1 cellular context compared by ENCODE assay signal in the genomic region with DNA sequence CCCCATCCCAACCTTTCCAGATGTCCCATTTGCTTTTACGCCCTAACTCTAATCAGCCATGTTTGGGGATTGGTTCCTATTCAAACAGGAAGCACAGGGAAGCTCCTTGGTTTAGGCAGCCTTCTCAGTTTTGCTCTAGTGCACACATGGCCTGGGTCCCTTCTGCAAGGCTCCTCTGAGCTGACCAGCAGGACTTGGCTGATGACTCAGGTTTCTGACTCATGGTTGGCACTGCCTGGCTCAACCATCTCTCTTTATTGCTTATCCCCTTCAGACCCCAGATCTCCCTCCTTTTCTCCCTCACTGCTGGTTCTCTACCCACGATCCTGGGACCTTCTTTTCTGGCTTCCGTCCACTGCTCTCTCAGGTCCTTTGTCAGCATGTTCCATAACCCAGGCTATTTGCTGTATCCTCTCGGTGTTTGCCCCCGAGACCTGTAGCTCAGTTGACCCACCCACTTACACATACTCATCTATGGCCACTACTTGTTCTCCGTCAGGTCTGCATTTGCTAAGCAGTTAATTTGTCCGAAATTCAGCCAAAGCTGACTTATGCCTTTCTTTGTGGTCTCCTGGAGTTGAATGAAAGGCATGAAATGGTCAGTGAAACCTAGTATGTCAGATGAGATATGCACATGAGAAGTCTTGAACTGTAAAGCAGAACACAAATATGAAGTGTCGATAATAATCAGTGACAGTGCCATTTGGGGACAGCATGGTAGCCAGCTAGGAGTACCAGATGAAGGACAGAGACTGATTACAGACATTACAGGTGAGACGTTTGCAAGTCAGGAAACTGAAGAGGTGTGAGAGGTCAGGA.
TF ChIP-seq lines count a peak whose summit lies in the region.

No MANE protein-coding gene starts in this region.

TF ChIP-seq in WTC11, 78 proteins besides CTCF, POLR2A, EP300 and RAD21 (continued from another document):
- TF ChIP-seq, protein P1, sequence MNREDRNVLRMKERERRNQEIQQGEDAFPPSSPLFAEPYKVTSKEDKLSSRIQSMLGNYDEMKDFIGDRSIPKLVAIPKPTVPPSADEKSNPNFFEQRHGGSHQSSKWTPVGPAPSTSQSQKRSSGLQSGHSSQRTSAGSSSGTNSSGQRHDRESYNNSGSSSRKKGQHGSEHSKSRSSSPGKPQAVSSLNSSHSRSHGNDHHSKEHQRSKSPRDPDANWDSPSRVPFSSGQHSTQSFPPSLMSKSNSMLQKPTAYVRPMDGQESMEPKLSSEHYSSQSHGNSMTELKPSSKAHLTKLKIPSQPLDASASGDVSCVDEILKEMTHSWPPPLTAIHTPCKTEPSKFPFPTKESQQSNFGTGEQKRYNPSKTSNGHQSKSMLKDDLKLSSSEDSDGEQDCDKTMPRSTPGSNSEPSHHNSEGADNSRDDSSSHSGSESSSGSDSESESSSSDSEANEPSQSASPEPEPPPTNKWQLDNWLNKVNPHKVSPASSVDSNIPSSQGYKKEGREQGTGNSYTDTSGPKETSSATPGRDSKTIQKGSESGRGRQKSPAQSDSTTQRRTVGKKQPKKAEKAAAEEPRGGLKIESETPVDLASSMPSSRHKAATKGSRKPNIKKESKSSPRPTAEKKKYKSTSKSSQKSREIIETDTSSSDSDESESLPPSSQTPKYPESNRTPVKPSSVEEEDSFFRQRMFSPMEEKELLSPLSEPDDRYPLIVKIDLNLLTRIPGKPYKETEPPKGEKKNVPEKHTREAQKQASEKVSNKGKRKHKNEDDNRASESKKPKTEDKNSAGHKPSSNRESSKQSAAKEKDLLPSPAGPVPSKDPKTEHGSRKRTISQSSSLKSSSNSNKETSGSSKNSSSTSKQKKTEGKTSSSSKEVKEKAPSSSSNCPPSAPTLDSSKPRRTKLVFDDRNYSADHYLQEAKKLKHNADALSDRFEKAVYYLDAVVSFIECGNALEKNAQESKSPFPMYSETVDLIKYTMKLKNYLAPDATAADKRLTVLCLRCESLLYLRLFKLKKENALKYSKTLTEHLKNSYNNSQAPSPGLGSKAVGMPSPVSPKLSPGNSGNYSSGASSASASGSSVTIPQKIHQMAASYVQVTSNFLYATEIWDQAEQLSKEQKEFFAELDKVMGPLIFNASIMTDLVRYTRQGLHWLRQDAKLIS (CRISPR knock-in tag; IDR thresholded peaks at IDR 0.05; ENCODE audit: borderline replicate concordance), result no peak
- TF ChIP-seq MXD4 (CRISPR knock-in tag; IDR thresholded peaks at IDR 0.05; ENCODE audit: borderline replicate concordance) (no peak), GTF2I (CRISPR knock-in tag; conservative IDR thresholded peaks at IDR 0.05) (no peak), ZNF138 (CRISPR knock-in tag; conservative IDR thresholded peaks at IDR 0.05) (no peak), FOXJ3 (CRISPR knock-in tag; IDR thresholded peaks at IDR 0.05; ENCODE audit: borderline replicate concordance) (no peak), IRF2 (CRISPR knock-in tag; IDR thresholded peaks at IDR 0.05; ENCODE audit: borderline replicate concordance, low read depth) (no peak), CBFB (CRISPR knock-in tag; IDR thresholded peaks at IDR 0.05; ENCODE audit: low read depth) (no peak), FOXP1 (CRISPR knock-in tag; IDR thresholded peaks at IDR 0.05; ENCODE audit: borderline replicate concordance) (no peak), HMGA2 (CRISPR knock-in tag; IDR thresholded peaks at IDR 0.05) (no peak), STAT6 (CRISPR knock-in tag; conservative IDR thresholded peaks at IDR 0.05; ENCODE audit: low read depth) (no peak), ATF1 (CRISPR knock-in tag; IDR thresholded peaks at IDR 0.05) (no peak)
- TF ChIP-seq, protein P2, sequence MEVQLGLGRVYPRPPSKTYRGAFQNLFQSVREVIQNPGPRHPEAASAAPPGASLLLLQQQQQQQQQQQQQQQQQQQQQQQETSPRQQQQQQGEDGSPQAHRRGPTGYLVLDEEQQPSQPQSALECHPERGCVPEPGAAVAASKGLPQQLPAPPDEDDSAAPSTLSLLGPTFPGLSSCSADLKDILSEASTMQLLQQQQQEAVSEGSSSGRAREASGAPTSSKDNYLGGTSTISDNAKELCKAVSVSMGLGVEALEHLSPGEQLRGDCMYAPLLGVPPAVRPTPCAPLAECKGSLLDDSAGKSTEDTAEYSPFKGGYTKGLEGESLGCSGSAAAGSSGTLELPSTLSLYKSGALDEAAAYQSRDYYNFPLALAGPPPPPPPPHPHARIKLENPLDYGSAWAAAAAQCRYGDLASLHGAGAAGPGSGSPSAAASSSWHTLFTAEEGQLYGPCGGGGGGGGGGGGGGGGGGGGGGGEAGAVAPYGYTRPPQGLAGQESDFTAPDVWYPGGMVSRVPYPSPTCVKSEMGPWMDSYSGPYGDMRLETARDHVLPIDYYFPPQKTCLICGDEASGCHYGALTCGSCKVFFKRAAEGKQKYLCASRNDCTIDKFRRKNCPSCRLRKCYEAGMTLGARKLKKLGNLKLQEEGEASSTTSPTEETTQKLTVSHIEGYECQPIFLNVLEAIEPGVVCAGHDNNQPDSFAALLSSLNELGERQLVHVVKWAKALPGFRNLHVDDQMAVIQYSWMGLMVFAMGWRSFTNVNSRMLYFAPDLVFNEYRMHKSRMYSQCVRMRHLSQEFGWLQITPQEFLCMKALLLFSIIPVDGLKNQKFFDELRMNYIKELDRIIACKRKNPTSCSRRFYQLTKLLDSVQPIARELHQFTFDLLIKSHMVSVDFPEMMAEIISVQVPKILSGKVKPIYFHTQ (CRISPR knock-in tag; IDR thresholded peaks at IDR 0.05), result no peak
- TF ChIP-seq, protein P3, sequence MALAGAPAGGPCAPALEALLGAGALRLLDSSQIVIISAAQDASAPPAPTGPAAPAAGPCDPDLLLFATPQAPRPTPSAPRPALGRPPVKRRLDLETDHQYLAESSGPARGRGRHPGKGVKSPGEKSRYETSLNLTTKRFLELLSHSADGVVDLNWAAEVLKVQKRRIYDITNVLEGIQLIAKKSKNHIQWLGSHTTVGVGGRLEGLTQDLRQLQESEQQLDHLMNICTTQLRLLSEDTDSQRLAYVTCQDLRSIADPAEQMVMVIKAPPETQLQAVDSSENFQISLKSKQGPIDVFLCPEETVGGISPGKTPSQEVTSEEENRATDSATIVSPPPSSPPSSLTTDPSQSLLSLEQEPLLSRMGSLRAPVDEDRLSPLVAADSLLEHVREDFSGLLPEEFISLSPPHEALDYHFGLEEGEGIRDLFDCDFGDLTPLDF (CRISPR knock-in tag; IDR thresholded peaks at IDR 0.05), result no peak
- TF ChIP-seq, protein P4, sequence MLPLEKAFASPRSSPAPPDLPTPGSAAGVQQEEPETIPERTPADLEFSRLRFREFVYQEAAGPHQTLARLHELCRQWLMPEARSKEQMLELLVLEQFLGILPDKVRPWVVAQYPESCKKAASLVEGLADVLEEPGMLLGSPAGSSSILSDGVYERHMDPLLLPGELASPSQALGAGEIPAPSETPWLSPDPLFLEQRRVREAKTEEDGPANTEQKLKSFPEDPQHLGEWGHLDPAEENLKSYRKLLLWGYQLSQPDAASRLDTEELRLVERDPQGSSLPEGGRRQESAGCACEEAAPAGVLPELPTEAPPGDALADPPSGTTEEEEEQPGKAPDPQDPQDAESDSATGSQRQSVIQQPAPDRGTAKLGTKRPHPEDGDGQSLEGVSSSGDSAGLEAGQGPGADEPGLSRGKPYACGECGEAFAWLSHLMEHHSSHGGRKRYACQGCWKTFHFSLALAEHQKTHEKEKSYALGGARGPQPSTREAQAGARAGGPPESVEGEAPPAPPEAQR (CRISPR knock-in tag; IDR thresholded peaks at IDR 0.05), result no peak
- TF ChIP-seq, protein P5, sequence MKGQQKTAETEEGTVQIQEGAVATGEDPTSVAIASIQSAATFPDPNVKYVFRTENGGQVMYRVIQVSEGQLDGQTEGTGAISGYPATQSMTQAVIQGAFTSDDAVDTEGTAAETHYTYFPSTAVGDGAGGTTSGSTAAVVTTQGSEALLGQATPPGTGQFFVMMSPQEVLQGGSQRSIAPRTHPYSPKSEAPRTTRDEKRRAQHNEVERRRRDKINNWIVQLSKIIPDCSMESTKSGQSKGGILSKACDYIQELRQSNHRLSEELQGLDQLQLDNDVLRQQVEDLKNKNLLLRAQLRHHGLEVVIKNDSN (CRISPR knock-in tag; IDR thresholded peaks at IDR 0.05), result no peak
TF ChIP-seq in WTC11: peak in this region for 0.
